8 cellular contexts compared by ENCODE assay signal in the genomic region with DNA sequence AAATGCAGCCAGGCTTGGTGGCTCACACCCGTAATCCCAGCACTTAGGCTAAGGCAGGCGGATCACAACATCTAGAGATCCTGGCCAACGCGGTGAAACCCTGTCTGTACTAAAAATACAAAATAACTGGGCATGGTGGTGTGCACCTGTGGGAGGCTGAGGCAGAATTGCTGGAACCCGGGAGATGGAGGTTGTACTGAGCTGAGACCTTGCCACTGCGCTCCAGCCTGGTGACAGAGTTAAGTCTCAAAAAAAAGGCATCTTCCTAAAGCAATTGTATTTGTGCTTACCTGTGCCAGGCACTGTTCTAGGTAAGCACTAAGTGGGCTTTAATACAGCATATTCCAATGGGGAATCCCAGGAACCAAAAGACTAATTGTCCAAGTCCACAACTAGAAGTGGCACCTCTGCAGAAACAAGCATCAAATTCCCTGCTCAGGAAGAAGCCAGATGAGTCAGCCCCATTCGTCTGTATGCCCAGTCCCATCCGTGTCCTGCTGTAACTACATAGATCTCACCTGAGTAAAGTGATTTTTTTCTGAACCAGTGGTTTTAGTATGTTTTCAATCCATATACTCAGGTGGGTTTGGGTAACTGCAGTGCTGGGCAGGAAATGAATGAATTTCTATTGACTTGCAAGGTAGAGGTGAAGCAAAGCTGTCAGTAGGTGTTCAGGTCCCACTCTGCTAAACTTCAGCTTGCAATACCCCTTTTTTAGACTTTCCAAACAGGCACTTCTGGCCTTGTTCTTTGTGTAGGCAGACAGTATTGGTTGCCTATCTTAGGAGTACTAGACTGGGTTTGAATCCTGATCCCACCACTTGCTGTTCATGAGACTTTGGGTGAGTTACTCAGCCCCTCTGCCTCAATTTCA. TPM values are rescaled to one million over a fixed set of nuclear protein-coding genes. Genes with fewer than 3 reads are reported as not detected.
DNase-seq lines count a peak whose midpoint lies in the region; ATAC-seq, FAIRE-seq and TF ChIP-seq lines count a peak whose summit lies in the region.

No MANE protein-coding gene starts in this region.

- H3K4me1 ChIP-seq in A549 = peaks cover 47% of the 10 kb centered on the region

- POLR2A ChIA-PET in A549 (lab: Yijun Ruan, JAX) = interaction anchor here (0.8 to 1.8 kb wide), 4 partner anchors 92 to 151 kb away, joined by 3 to 6 read pairs (median 4); a partner anchor contains a TSS

- H3K4me1 Mint-ChIP-seq in T-helper 2 cell treated with Interferon-gamma antibody and Interleukin-4, amounts not matched to agents 5 μg/mL and 100 μg/mL, for 36 hours (ENCODE audit: low read depth) = peaks cover 33% of the 10 kb centered on the region

- H3K36me3 Mint-ChIP-seq in T-helper 2 cell treated with Interferon-gamma antibody and Interleukin-4, amounts not matched to agents 5 μg/mL and 100 μg/mL, for 36 hours (ENCODE audit: low read depth) = peaks cover 78% of the 10 kb centered on the region

- no peak for FAIRE-seq in A549 (lab: Jason Lieb, UNC)

- 40% methylated on average over 8 of the region's 8 CpGs for WGBS in A549 (ENCODE audit: missing lambda C conversion rate)

- ATAC-seq in A549 (peak in 1 of 2 experiments; percentile 28; a peak in 3 of 6 replicates), GM21515 (IDR thresholded peaks at IDR 0.05; ENCODE audit: unreplicated experiment) (no peak)

- no peaks in the 10 kb centered on the region for H3K9me3 ChIP-seq in A549

- no peak for TF ChIP-seq RAD21 in A549 (conservative IDR thresholded peaks at IDR 0.05 in 1 of 2, IDR thresholded peaks at IDR 0.05 in 1 of 2)

- no peak for TF ChIP-seq CTCF in A549 (IDR thresholded peaks at IDR 0.05)

- TF ChIP-seq EP300 in A549 (IDR thresholded peaks at IDR 0.05) = no peak

- H3K27ac ChIP-seq in A549 (peak overlapping the region; percentile 94 to 99), epithelial cell of prostate (peak overlapping the region; percentile 98)

- TF ChIP-seq POLR2A in A549 (IDR thresholded peaks at IDR 0.05; ENCODE audit: low read length) = no peak

- H3K27me3 Mint-ChIP-seq in T-helper 2 cell treated with Interferon-gamma antibody and Interleukin-4, amounts not matched to agents 5 μg/mL and 100 μg/mL, for 36 hours (ENCODE audit: low read depth) = peaks cover 3% of the 10 kb centered on the region

- no peaks in the 10 kb centered on the region for H3K9me3 Mint-ChIP-seq in T-helper 2 cell treated with Interferon-gamma antibody and Interleukin-4, amounts not matched to agents 5 μg/mL and 100 μg/mL, for 36 hours

- H3K4me3 Mint-ChIP-seq in T-helper 2 cell treated with Interferon-gamma antibody and Interleukin-4, amounts not matched to agents 5 μg/mL and 100 μg/mL, for 36 hours = peak overlapping the region; percentile 98

- peak overlapping the region; percentile 97 for H3K4me2 ChIP-seq in A549

- CTCF ChIA-PET in A549 (lab: Yijun Ruan, JAX) = interaction anchor here (1.0 kb wide), 2 partner anchors 10 to 262 kb away, joined by 3 read pairs; no protein-coding TSS in a partner anchor

- DNase-seq in A549 (ENCODE audit: low read depth in 1 of 2, low spot score in 1 of 2) (peak in 1 of 2 experiments; percentile 40), HCEC 1CT (peak; percentile 69), epithelial cell of prostate (ENCODE audit: low read depth, low spot score) (no peak), NCI-H774 (lab: John Stamatoyannopoulos, UW) (no peak), NCI-H1048 (lab: John Stamatoyannopoulos, UW) (no peak)
- no peak for DNase-seq in T-helper 2 cell treated with Interferon-gamma antibody and Interleukin-4, amounts not matched to agents 5 μg/mL and 100 μg/mL, for 36 hours (ENCODE audit: low spot score)
- DNase-seq in stimulated activated CD4-positive, alpha-beta T cell treated with anti-CD3 and anti-CD28 coated beads, Interleukin-2, amount 100 ng/mL, for 48 hours = peak; percentile 53 to 60

- peak overlapping the region; percentile 99 for H3K4me3 ChIP-seq in A549

- peak overlapping the region; percentile 95 for H3K27ac Mint-ChIP-seq in T-helper 2 cell treated with Interferon-gamma antibody and Interleukin-4, amounts not matched to agents 5 μg/mL and 100 μg/mL, for 36 hours

TF ChIP-seq in A549, 52 proteins besides CTCF, POLR2A, EP300 and RAD21 (continues in another document):
- TF ChIP-seq, protein P1, sequence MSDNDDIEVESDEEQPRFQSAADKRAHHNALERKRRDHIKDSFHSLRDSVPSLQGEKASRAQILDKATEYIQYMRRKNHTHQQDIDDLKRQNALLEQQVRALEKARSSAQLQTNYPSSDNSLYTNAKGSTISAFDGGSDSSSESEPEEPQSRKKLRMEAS (IDR thresholded peaks at IDR 0.05) = no peak; the same call in 1 of the 2 replicates
- TF ChIP-seq, protein P2, sequence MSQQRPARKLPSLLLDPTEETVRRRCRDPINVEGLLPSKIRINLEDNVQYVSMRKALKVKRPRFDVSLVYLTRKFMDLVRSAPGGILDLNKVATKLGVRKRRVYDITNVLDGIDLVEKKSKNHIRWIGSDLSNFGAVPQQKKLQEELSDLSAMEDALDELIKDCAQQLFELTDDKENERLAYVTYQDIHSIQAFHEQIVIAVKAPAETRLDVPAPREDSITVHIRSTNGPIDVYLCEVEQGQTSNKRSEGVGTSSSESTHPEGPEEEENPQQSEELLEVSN (IDR thresholded peaks at IDR 0.05; ENCODE audit: borderline replicate concordance, low read depth) = 0 out of 2 replicates have a peak, but pooled peaks have one; percentile 19
- TF ChIP-seq HDAC2 (IDR thresholded peaks at IDR 0.05) (no peak), NPAS2 (CRISPR knock-in tag; IDR thresholded peaks at IDR 0.05; ENCODE audit: borderline replicate concordance) (no peak), MYC (IDR thresholded peaks at IDR 0.05; ENCODE audit: borderline replicate concordance, low read length) (no peak), EHMT2 (IDR thresholded peaks at IDR 0.05; ENCODE audit: low read depth) (no peak), EHF (CRISPR knock-in tag; IDR thresholded peaks at IDR 0.05) (0 out of 2 replicates have a peak, but pooled peaks have one; percentile 67), RARB (CRISPR knock-in tag; IDR thresholded peaks at IDR 0.05) (peak; percentile 79), SREBF2 (IDR thresholded peaks at IDR 0.05) (no peak), HOXB5 (CRISPR knock-in tag; IDR thresholded peaks at IDR 0.05) (peak; percentile 25)
- TF ChIP-seq, protein P3, sequence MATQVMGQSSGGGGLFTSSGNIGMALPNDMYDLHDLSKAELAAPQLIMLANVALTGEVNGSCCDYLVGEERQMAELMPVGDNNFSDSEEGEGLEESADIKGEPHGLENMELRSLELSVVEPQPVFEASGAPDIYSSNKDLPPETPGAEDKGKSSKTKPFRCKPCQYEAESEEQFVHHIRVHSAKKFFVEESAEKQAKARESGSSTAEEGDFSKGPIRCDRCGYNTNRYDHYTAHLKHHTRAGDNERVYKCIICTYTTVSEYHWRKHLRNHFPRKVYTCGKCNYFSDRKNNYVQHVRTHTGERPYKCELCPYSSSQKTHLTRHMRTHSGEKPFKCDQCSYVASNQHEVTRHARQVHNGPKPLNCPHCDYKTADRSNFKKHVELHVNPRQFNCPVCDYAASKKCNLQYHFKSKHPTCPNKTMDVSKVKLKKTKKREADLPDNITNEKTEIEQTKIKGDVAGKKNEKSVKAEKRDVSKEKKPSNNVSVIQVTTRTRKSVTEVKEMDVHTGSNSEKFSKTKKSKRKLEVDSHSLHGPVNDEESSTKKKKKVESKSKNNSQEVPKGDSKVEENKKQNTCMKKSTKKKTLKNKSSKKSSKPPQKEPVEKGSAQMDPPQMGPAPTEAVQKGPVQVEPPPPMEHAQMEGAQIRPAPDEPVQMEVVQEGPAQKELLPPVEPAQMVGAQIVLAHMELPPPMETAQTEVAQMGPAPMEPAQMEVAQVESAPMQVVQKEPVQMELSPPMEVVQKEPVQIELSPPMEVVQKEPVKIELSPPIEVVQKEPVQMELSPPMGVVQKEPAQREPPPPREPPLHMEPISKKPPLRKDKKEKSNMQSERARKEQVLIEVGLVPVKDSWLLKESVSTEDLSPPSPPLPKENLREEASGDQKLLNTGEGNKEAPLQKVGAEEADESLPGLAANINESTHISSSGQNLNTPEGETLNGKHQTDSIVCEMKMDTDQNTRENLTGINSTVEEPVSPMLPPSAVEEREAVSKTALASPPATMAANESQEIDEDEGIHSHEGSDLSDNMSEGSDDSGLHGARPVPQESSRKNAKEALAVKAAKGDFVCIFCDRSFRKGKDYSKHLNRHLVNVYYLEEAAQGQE (IDR thresholded peaks at IDR 0.05) = peak; percentile 20; the same call in 1 of the 2 replicates
- TF ChIP-seq, protein P4, sequence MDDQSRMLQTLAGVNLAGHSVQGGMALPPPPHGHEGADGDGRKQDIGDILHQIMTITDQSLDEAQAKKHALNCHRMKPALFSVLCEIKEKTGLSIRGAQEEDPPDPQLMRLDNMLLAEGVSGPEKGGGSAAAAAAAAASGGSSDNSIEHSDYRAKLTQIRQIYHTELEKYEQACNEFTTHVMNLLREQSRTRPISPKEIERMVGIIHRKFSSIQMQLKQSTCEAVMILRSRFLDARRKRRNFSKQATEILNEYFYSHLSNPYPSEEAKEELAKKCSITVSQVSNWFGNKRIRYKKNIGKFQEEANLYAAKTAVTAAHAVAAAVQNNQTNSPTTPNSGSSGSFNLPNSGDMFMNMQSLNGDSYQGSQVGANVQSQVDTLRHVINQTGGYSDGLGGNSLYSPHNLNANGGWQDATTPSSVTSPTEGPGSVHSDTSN (IDR thresholded peaks at IDR 0.05) = peak; percentile 71
- TF ChIP-seq, protein P5, sequence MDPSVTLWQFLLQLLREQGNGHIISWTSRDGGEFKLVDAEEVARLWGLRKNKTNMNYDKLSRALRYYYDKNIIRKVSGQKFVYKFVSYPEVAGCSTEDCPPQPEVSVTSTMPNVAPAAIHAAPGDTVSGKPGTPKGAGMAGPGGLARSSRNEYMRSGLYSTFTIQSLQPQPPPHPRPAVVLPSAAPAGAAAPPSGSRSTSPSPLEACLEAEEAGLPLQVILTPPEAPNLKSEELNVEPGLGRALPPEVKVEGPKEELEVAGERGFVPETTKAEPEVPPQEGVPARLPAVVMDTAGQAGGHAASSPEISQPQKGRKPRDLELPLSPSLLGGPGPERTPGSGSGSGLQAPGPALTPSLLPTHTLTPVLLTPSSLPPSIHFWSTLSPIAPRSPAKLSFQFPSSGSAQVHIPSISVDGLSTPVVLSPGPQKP (IDR thresholded peaks at IDR 0.05; ENCODE audit: low read depth, low read length) = no peak

RNA-seq across cellular contexts. Expression of a gene that starts 4.7 kb away (rescaled TPM):
- polyA plus RNA-seq in A549 (2011; rRNA removed) = 42.1 and 52.1 TPM in 2 replicates
- 81.3 and 85.4 TPM in 2 replicates for polyA plus RNA-seq in A549 (2012; cell fraction: cytosol; rRNA removed)
- 94.2 and 97.0 TPM in 2 replicates for polyA plus RNA-seq in A549 (2012; cell fraction: nucleus; rRNA removed)
- polyA plus RNA-seq in A549 (2017; fragmentation: RNase III; extraction: RNeasy Plus Mini Kit Qiagen cat#74134 plus additional on column Dnase treatment) = 69.6 to 75.5 TPM (median 70.3 TPM) in 3 replicates
- polyA minus RNA-seq in A549 (2011; rRNA and poly(A)+ RNA removed) = 48.4 and 61.0 TPM in 2 replicates

RNA-seq across cellular contexts. Expression of a gene that starts 42.3 kb away (rescaled TPM):
- polyA plus RNA-seq in A549 (2011; rRNA removed) (23.8 and 25.5 TPM in 2 replicates), A549 (2017; fragmentation: RNase III; extraction: RNeasy Plus Mini Kit Qiagen cat#74134 plus additional on column Dnase treatment) (14.5 to 14.9 TPM (median 14.5 TPM) in 3 replicates)
- 15.7 and 17.0 TPM in 2 replicates for polyA plus RNA-seq in A549 (2012; cell fraction: cytosol; rRNA removed)
- polyA plus RNA-seq in A549 (2012; cell fraction: nucleus; rRNA removed) = 13.5 and 19.2 TPM in 2 replicates
- 7.1 and 10.8 TPM in 2 replicates for polyA minus RNA-seq in A549 (2011; rRNA and poly(A)+ RNA removed)

Comparison
In these comparisons a context has a peak if more than half of its experiments do, and no peak if none do; other contexts are left out.
1. DNase-seq: peak in HCEC 1CT (single experiment) and stimulated activated CD4-positive, alpha-beta T cell treated with anti-CD3 and anti-CD28 coated beads, Interleukin-2, amount 100 ng/mL, for 48 hours (2 of 2); none in T-helper 2 cell treated with Interferon-gamma antibody and Interleukin-4, amounts not matched to agents 5 μg/mL and 100 μg/mL, for 36 hours (single experiment), epithelial cell of prostate (single experiment), NCI-H774 (single experiment) and NCI-H1048 (single experiment).